Comparison of ENCODE assay signal across 8 cellular contexts in the genomic region with DNA sequence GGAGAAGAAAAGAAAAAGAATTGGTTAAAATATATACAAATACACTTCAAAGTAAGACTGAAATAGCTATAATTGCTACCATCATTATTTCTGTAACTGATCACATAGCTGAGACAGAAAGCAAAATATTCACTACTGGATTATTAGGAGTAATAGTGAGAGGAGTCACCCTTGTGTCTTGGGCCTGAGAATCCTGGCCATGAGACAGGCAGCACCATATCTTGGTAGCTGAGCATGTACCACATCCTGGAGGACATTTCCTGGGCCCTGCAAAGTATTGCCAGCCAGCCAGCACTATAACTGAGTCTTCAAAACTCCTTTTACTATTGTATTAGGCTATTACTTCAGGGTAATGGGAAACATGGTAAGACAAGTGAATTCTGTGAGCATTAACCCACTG.
"Had no signal": no experiment of that assay in that cellular context is flagged by ENCODE, and none has a peak within 500 bp of the region (broad histone marks: within the 10 kb centered on the region; RNA-seq: fewer than 3 reads in every experiment).

No MANE protein-coding gene starts in this region.

- H3K27ac ChIP-seq: GM23248 had no signal

- H3K36me3 ChIP-seq: HAP-1 had no signal

- H3K4me1 ChIP-seq: HAP-1 had no signal

- H2AFZ ChIP-seq: GM23248 had no signal

- H3K4me3 ChIP-seq: GM23248, HAP-1 had no signal

- H3K9me3 ChIP-seq: HAP-1 had no signal

- ATAC-seq: HCT116, HepG2 had no signal

- DNase-seq: GM23248, GOT3, H7, HFFc6, KBM-7 had no signal

- H3K9ac ChIP-seq: GM23248 had no signal
